1 cellular context compared by ENCODE assay signal in genomic region chr22:35480143-35480542, GRCh38.
TF ChIP-seq lines count a peak whose summit lies in the region.

No MANE protein-coding gene starts in this region.

TF ChIP-seq in GM12878, 131 proteins besides CTCF, POLR2A, EP300 and RAD21:
- TF ChIP-seq PAX5 (IDR thresholded peaks at IDR 0.05; ENCODE audit: borderline replicate concordance, low read depth, low read length) (peak; percentile 99), MYB (IDR thresholded peaks at IDR 0.05; ENCODE audit: borderline replicate concordance, low read depth, low read length) (no peak)
